In the genomic region with DNA sequence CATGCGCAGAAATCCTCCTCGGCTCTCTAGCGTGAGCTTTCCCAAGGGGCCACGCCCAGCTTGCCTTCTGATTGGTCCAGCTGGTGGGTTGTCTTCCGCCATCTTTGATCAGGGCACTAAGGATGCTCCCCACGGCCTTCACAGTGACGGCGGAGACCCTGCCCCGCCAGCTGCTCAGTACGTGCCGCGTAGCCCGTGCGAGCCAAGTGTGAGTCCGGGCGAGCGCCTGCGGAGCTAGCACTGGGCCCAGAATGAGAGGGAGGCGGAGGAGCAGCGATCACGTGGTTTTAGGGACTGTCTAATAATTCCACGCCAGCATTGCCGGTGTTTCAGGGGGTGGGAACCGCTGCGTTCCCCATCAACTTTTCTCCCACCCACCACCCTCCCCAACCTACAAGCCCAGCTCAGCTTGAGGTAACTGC, we compare ENCODE assay signal across 8 cellular contexts. TPM values are rescaled to one million over a fixed set of nuclear protein-coding genes. Genes with fewer than 3 reads are reported as not detected.
DNase-seq lines count a peak whose midpoint lies in the region; ATAC-seq and TF ChIP-seq lines count a peak whose summit lies in the region.

No MANE protein-coding gene starts in this region.

- peak overlapping the region; percentile 86 for H2AFZ ChIP-seq in Loucy (ENCODE audit: low read length)

- H3K27me3 Mint-ChIP-seq in natural killer cell (ENCODE audit: low read depth in 2 of 2) = no peaks in the 10 kb centered on the region

- H3K36me3 Mint-ChIP-seq in natural killer cell = no peaks in the 10 kb centered on the region

- H3K9me3 Mint-ChIP-seq in natural killer cell = no peaks in the 10 kb centered on the region

- no peaks in the 10 kb centered on the region for H3K27me3 ChIP-seq in H7 (ENCODE audit: control insufficient read depth, insufficient read depth, low read length)
- no peaks in the 10 kb centered on the region for H3K27me3 ChIP-seq in Loucy (ENCODE audit: insufficient read depth, low read length, poor library complexity, severe bottlenecking)
- no peaks in the 10 kb centered on the region for H3K27me3 ChIP-seq in RWPE2 (ENCODE audit: insufficient read depth, poor library complexity, severe bottlenecking)

- H3K36me3 ChIP-seq in H7 (replicated peaks; ENCODE audit: control insufficient read depth, insufficient read depth, low read length) = peaks cover 3% of the 10 kb centered on the region
- H3K36me3 ChIP-seq in Loucy (ENCODE audit: insufficient read depth, low read length) = peaks cover 18% of the 10 kb centered on the region; the same call in 1 of the 2 replicates
- H3K36me3 ChIP-seq in RWPE2 (ENCODE audit: low read depth) = peaks cover 56% of the 10 kb centered on the region

- peaks cover 41 to 55% of the 10 kb centered on the region in 2 donors for H3K4me1 Mint-ChIP-seq in natural killer cell

- H3K9ac ChIP-seq in Loucy (ENCODE audit: low read depth, low read length, poor library complexity, severe bottlenecking) = peak overlapping the region; percentile 91

- TF ChIP-seq CTCF in Loucy (conservative IDR thresholded peaks at IDR 0.05; ENCODE audit: low read length) (no peak), RWPE2 (IDR thresholded peaks at IDR 0.05; ENCODE audit: poor library complexity, severe bottlenecking) (no peak), fibroblast of pulmonary artery (IDR thresholded peaks at IDR 0.05; ENCODE audit: low read length, missing control alignments) (no peak), natural killer cell (IDR thresholded peaks at IDR 0.05) (no peak)

- peak overlapping the region; percentile 95 for H3K4me2 ChIP-seq in Loucy (ENCODE audit: low read depth, low read length, poor library complexity, severe bottlenecking)

- H3K4me1 ChIP-seq in Loucy (ENCODE audit: insufficient read depth, low read length, poor library complexity, severe bottlenecking) = peaks cover 53% of the 10 kb centered on the region
- H3K4me1 ChIP-seq in RWPE2 (ENCODE audit: insufficient read depth, poor library complexity, severe bottlenecking) = peaks cover 36% of the 10 kb centered on the region

- H3F3A ChIP-seq in Loucy (ENCODE audit: low read depth) = 0 out of 2 replicates have a peak, but pooled peaks cover 4% of the 10 kb centered on the region

- peak; percentile 68 for ATAC-seq in RWPE2 (ENCODE audit: low read depth)
- ATAC-seq in natural killer cell = peak; percentile 85 to 95 (median 88)

- DNase-seq in ELR (ENCODE audit: low read depth) (peak; percentile 100), H7 (peak; percentile 97), RWPE2 (ENCODE audit: low spot score) (peak; percentile 99), fibroblast of pulmonary artery (ENCODE audit: low read depth) (peak; percentile 100), natural killer cell (peak; percentile 93)
- DNase-seq in activated effector memory CD4-positive, alpha-beta T cell treated with Interleukin-2 at 50 U/mL for 16 hours = peak; percentile 97
- peak; percentile 98 for DNase-seq in stimulated activated naive CD4-positive, alpha-beta T cell treated with Interleukin-2 at 50 U/mL for 16 hours (lab: John Stamatoyannopoulos, UW)

- no peaks in the 10 kb centered on the region for H3K9me2 ChIP-seq in Loucy (replicated peaks; ENCODE audit: low read depth, low read length)

- H3K9me3 ChIP-seq in Loucy (ENCODE audit: insufficient read depth, low read depth, low read length) = no peaks in the 10 kb centered on the region
- H3K9me3 ChIP-seq in RWPE2 (ENCODE audit: severe bottlenecking) = no peaks in the 10 kb centered on the region

- intact Hi-C loops in natural killer cell (cut with micrococcal nuclease) = loop anchor here (1.0 to 2.0 kb wide), 2 partner anchors 18 to 67 kb away; a partner anchor contains a TSS

- H4K20me1 ChIP-seq in Loucy (ENCODE audit: insufficient read depth, low read length, poor library complexity, severe bottlenecking) = peaks cover 16% of the 10 kb centered on the region

- H3K27ac Mint-ChIP-seq in natural killer cell = peak overlapping the region; percentile 93 to 94

- peak overlapping the region; percentile 99 for H3K27ac ChIP-seq in RWPE2 (ENCODE audit: poor library complexity, severe bottlenecking)

- H3K4me3 Mint-ChIP-seq in natural killer cell = peak overlapping the region; percentile 95

- H3K4me3 ChIP-seq in H7 (ENCODE audit: insufficient read depth, low read depth, low read length) (peak overlapping the region; percentile 85), Loucy (ENCODE audit: low read length, poor library complexity, severe bottlenecking) (peak overlapping the region; percentile 90), RWPE2 (ENCODE audit: severe bottlenecking) (peak overlapping the region; percentile 59), fibroblast of pulmonary artery (replicated peaks; ENCODE audit: low read depth, low read length) (peak overlapping the region; percentile 59)

- H3K79me2 ChIP-seq in Loucy (ENCODE audit: insufficient read depth, low read length) = peaks cover 64% of the 10 kb centered on the region

RNA-seq across cellular contexts. Expression of a gene that starts 1.6 kb away (rescaled TPM):
- 96.3 and 117 TPM in 2 replicates for total RNA-seq in H7 (2014; rRNA removed; shearing (Covaris generic))
- 10 to 100 TPM; 15.7 to 17.5 (median 17.2) TPM for total RNA-seq in natural killer cell

RNA-seq across cellular contexts. Expression of a gene that starts 27.2 kb away (rescaled TPM):
- 1.7 and 4.2 TPM in 2 replicates for total RNA-seq in H7 (2014; rRNA removed; shearing (Covaris generic))
- total RNA-seq in natural killer cell = 1 to 10 TPM in 2 of 3 donors, under 1 TPM in 1; 0.71 to 6.6 (median 2.7) TPM

RNA-seq across cellular contexts. Expression of a gene that starts 36.8 kb away (rescaled TPM):
- total RNA-seq in H7 (2014; rRNA removed; shearing (Covaris generic)) = 24.7 and 26.6 TPM in 2 replicates
- 1 to 10 TPM; 7.5 to 9.8 (median 9.5) TPM for total RNA-seq in natural killer cell

RNA-seq across cellular contexts. Expression of a gene that starts 47.8 kb away (rescaled TPM):
- not detected in 2 replicates for total RNA-seq in H7 (2014; rRNA removed; shearing (Covaris generic))
- not detected for total RNA-seq in natural killer cell

Comparison
In these comparisons a context has a peak if more than half of its experiments do, and no peak if none do; other contexts are left out.
1. Peak in every context shown above with its lines: DNase-seq, ATAC-seq, H3K4me3 ChIP-seq and H3K27ac ChIP-seq.